Comparison of ENCODE assay signal across 17 cellular contexts in the genomic region with DNA sequence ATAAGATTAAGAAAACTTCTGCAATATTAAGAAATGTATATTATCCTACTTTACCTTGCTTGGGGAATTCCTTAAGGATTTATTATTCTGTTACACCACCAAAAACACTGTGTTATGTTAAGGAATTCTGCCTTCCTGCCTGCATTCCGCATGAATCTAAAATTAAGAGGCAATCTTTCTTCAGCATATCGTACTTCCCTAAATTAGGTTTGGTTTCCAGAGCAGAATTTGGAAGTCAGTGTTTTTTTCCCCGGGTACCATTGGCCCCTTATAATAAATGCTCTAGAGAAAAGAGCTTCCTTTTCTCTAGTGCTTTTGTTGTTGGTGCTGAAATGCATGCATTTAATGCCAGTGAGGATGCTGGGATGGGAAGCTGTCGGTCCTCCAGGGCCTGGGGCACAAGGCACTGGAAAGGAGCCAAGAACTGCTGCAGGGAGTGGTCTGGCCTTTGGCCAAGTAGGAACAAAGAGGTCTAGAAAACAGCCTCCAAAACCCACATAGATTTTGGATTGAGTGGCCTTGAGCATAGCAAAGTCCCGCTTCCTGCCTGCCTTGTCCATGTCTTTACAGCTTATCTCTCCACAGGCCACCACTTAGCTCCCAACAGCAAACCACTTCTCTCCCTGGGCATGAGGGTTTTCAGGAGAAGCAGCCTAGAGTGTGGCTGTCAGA.
DNase-seq lines count a peak whose midpoint lies in the region; ATAC-seq and TF ChIP-seq lines count a peak whose summit lies in the region.
"Had no signal": no experiment of that assay in that cellular context is flagged by ENCODE, and none has a peak within 500 bp of the region (broad histone marks: within the 10 kb centered on the region; RNA-seq: fewer than 3 reads in every experiment).

No MANE protein-coding gene starts in this region.

- H3K4me3 ChIP-seq in HEK293 (ENCODE audit: low read depth, low read length) = no peak overlapping the region
- no peak overlapping the region for H3K4me3 ChIP-seq in osteoblast (ENCODE audit: insufficient read depth, low read length)
- H3K4me3 ChIP-seq: sigmoid colon, transverse colon had no signal

- no peaks in the 10 kb centered on the region for H3K9me3 ChIP-seq in HEK293 (ENCODE audit: control insufficient read depth, insufficient read depth, low read depth, low read length)
- peaks cover 2% of the 10 kb centered on the region for H3K9me3 ChIP-seq in osteoblast (ENCODE audit: low read depth, low read length)

- no peak for TF ChIP-seq CTCF in HEK293 (tag by site-specific recombination; IDR thresholded peaks at IDR 0.05)
- no peak for TF ChIP-seq CTCF in osteoblast (IDR thresholded peaks at IDR 0.05; ENCODE audit: extremely low read depth, low read depth, low read length)

- ATAC-seq in HG03025 (IDR thresholded peaks at IDR 0.05; ENCODE audit: low FRiP score, unreplicated experiment) = no peak
- ATAC-seq in activated CD8-positive, alpha-beta T cell treated with anti-CD3 and anti-CD28 coated beads, Interleukin-2, amount 10 ng/mL, durations not matched to agents 7 days and 5 days = no peak
- ATAC-seq: foreskin keratinocyte had no signal

- peaks cover 39% of the 10 kb centered on the region for H3K27me3 Mint-ChIP-seq in activated CD8-positive, alpha-beta T cell treated with anti-CD3 and anti-CD28 coated beads, Interleukin-2, amount 10 ng/mL, durations not matched to agents 7 days and 5 days (ENCODE audit: low read depth)

- H3K36me3 Mint-ChIP-seq in activated CD8-positive, alpha-beta T cell treated with anti-CD3 and anti-CD28 coated beads, Interleukin-2, amount 10 ng/mL, durations not matched to agents 7 days and 5 days (ENCODE audit: low read depth) = no peaks in the 10 kb centered on the region
- H3K36me3 Mint-ChIP-seq: activated naive CD8-positive, alpha-beta T cell treated with anti-CD3 and anti-CD28 coated beads for 36 hours had no signal

- peaks cover 16% of the 10 kb centered on the region for H3K9me3 Mint-ChIP-seq in activated CD8-positive, alpha-beta T cell treated with anti-CD3 and anti-CD28 coated beads, Interleukin-2, amount 10 ng/mL, durations not matched to agents 7 days and 5 days (ENCODE audit: insufficient read depth)

- H4K20me1 ChIP-seq in osteoblast (ENCODE audit: insufficient read depth, low read length) = no peaks in the 10 kb centered on the region

- POLR2A ChIA-PET in HEK293 (lab: Yijun Ruan, JAX) = no interaction called here
- POLR2A ChIA-PET in activated CD8-positive, alpha-beta T cell treated with anti-CD3 and anti-CD28 coated beads, Interleukin-2, amount 10 ng/mL, durations not matched to agents 7 days and 5 days (lab: Charles Lee) = no interaction called here

- DNase-seq in DMS 273 (lab: John Stamatoyannopoulos, UW; ENCODE audit: unreplicated experiment) = peak; percentile 100
- DNase-seq in NCI-H69 (lab: John Stamatoyannopoulos, UW) = peak; percentile 67
- DNase-seq in epidermal melanocyte (ENCODE audit: insufficient read length, low spot score) = peak; percentile 53
- no peak for DNase-seq in activated CD8-positive, alpha-beta T cell treated with anti-CD3 and anti-CD28 coated beads, Interleukin-2, amount 10 ng/mL, durations not matched to agents 7 days and 5 days
- no peak for DNase-seq in osteoblast (ENCODE audit: insufficient read length, low spot score, missing footprints)
- DNase-seq: activated CD4-positive, alpha-beta T cell treated with anti-CD3 and anti-CD28 coated beads for 1 hour; activated naive CD8-positive, alpha-beta T cell treated with anti-CD3 and anti-CD28 coated beads for 36 hours; caudate nucleus; CD4-positive, alpha-beta T cell; sigmoid colon; stimulated activated CD4-positive, alpha-beta T cell treated with anti-CD3 and anti-CD28 coated beads, Interleukin-4, amount 100 ng/mL, for 4 hours; T-helper 1 cell; transverse colon had no signal

- no peaks in the 10 kb centered on the region for H3K79me2 ChIP-seq in osteoblast (ENCODE audit: insufficient read depth, low read length)

- H3K4me2 ChIP-seq in osteoblast (ENCODE audit: insufficient read depth, low read length) = no peak overlapping the region

- H3K27me3 ChIP-seq in osteoblast (ENCODE audit: insufficient read depth, low read length) = peaks cover 23% of the 10 kb centered on the region

- H3K4me1 ChIP-seq in HEK293 (ENCODE audit: control insufficient read depth, insufficient read depth, low read length) = peaks cover 31% of the 10 kb centered on the region
- H3K4me1 ChIP-seq in osteoblast (ENCODE audit: insufficient read depth, low read length) = no peaks in the 10 kb centered on the region
- H3K4me1 ChIP-seq: foreskin keratinocyte, sigmoid colon, transverse colon had no signal

- CTCF ChIA-PET in HEK293 (lab: Yijun Ruan, JAX) = interaction anchor here (0.6 to 1.4 kb wide), 3 partner anchors 12 to 1327 kb away, joined by 3 to 6 read pairs (median 4); no protein-coding TSS in a partner anchor
- CTCF ChIA-PET in activated CD8-positive, alpha-beta T cell treated with anti-CD3 and anti-CD28 coated beads, Interleukin-2, amount 10 ng/mL, durations not matched to agents 7 days and 5 days (lab: Charles Lee) = no interaction called here

- H3K27ac ChIP-seq in HEK293 (ENCODE audit: extremely low read depth, low read depth, low read length) (peak overlapping the region; percentile 45), osteoblast (ENCODE audit: low read depth, low read length) (no peak overlapping the region)
- H3K27ac ChIP-seq: foreskin keratinocyte, sigmoid colon, transverse colon had no signal

- H3K4me1 Mint-ChIP-seq in activated CD8-positive, alpha-beta T cell treated with anti-CD3 and anti-CD28 coated beads, Interleukin-2, amount 10 ng/mL, durations not matched to agents 7 days and 5 days (ENCODE audit: low read depth) = no peaks in the 10 kb centered on the region
- H3K4me1 Mint-ChIP-seq: activated naive CD8-positive, alpha-beta T cell treated with anti-CD3 and anti-CD28 coated beads for 36 hours had no signal

- H2AFZ ChIP-seq in osteoblast (ENCODE audit: low read length) = no peak overlapping the region

- H3K4me3 Mint-ChIP-seq in activated CD8-positive, alpha-beta T cell treated with anti-CD3 and anti-CD28 coated beads, Interleukin-2, amount 10 ng/mL, durations not matched to agents 7 days and 5 days = no peak overlapping the region
- H3K4me3 Mint-ChIP-seq: activated naive CD8-positive, alpha-beta T cell treated with anti-CD3 and anti-CD28 coated beads for 36 hours; CD4-positive, alpha-beta T cell; neural crest cell had no signal

- H3K27ac Mint-ChIP-seq in activated CD8-positive, alpha-beta T cell treated with anti-CD3 and anti-CD28 coated beads, Interleukin-2, amount 10 ng/mL, durations not matched to agents 7 days and 5 days = no peak overlapping the region
- H3K27ac Mint-ChIP-seq: activated naive CD8-positive, alpha-beta T cell treated with anti-CD3 and anti-CD28 coated beads for 36 hours; CD4-positive, alpha-beta T cell had no signal

- no peaks in the 10 kb centered on the region for H3K36me3 ChIP-seq in HEK293 (ENCODE audit: control insufficient read depth in 2 of 2, insufficient read depth in 1 of 2, low read length in 2 of 2)
- no peaks in the 10 kb centered on the region for H3K36me3 ChIP-seq in osteoblast (ENCODE audit: insufficient read depth, low read length)
- H3K36me3 ChIP-seq: sigmoid colon, transverse colon had no signal

TF ChIP-seq in HEK293, 187 proteins besides CTCF, POLR2A, EP300 and RAD21 (continues in another document):
- TF ChIP-seq ZNF266 (tag by site-specific recombination; IDR thresholded peaks at IDR 0.05; ENCODE audit: low read depth) (no peak), YY1 (tag by site-specific recombination; IDR thresholded peaks at IDR 0.05) (no peak), ZXDB (tag by site-specific recombination; IDR thresholded peaks at IDR 0.05) (peak; percentile 65; the same call in 1 of the 2 replicates), ZBTB17 (tag by site-specific recombination; IDR thresholded peaks at IDR 0.05) (peak; percentile 91), WT1 (tag by site-specific recombination; IDR thresholded peaks at IDR 0.05) (peak; percentile 77)
- TF ChIP-seq, protein P1, sequence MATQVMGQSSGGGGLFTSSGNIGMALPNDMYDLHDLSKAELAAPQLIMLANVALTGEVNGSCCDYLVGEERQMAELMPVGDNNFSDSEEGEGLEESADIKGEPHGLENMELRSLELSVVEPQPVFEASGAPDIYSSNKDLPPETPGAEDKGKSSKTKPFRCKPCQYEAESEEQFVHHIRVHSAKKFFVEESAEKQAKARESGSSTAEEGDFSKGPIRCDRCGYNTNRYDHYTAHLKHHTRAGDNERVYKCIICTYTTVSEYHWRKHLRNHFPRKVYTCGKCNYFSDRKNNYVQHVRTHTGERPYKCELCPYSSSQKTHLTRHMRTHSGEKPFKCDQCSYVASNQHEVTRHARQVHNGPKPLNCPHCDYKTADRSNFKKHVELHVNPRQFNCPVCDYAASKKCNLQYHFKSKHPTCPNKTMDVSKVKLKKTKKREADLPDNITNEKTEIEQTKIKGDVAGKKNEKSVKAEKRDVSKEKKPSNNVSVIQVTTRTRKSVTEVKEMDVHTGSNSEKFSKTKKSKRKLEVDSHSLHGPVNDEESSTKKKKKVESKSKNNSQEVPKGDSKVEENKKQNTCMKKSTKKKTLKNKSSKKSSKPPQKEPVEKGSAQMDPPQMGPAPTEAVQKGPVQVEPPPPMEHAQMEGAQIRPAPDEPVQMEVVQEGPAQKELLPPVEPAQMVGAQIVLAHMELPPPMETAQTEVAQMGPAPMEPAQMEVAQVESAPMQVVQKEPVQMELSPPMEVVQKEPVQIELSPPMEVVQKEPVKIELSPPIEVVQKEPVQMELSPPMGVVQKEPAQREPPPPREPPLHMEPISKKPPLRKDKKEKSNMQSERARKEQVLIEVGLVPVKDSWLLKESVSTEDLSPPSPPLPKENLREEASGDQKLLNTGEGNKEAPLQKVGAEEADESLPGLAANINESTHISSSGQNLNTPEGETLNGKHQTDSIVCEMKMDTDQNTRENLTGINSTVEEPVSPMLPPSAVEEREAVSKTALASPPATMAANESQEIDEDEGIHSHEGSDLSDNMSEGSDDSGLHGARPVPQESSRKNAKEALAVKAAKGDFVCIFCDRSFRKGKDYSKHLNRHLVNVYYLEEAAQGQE (tag by site-specific recombination; IDR thresholded peaks at IDR 0.05) = peak; percentile 54; the same call in 1 of the 2 replicates
- TF ChIP-seq, protein P2, sequence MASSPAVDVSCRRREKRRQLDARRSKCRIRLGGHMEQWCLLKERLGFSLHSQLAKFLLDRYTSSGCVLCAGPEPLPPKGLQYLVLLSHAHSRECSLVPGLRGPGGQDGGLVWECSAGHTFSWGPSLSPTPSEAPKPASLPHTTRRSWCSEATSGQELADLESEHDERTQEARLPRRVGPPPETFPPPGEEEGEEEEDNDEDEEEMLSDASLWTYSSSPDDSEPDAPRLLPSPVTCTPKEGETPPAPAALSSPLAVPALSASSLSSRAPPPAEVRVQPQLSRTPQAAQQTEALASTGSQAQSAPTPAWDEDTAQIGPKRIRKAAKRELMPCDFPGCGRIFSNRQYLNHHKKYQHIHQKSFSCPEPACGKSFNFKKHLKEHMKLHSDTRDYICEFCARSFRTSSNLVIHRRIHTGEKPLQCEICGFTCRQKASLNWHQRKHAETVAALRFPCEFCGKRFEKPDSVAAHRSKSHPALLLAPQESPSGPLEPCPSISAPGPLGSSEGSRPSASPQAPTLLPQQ (tag by site-specific recombination; IDR thresholded peaks at IDR 0.05) = no peak

Comparison
In these comparisons a context has a peak if more than half of its experiments do, and no peak if none do; other contexts are left out.
1. DNase-seq: peak in DMS 273 (single experiment), NCI-H69 (single experiment) and epidermal melanocyte (single experiment); none in activated CD8-positive, alpha-beta T cell treated with anti-CD3 and anti-CD28 coated beads, Interleukin-2, amount 10 ng/mL, durations not matched to agents 7 days and 5 days (single experiment) and osteoblast (single experiment).